In genomic region chr18:2258954-2259353, GRCh38 we compare ENCODE assay signal across 32 cellular contexts.
"Had no signal": no experiment of that assay in that cellular context is flagged by ENCODE, and none has a peak within 500 bp of the region (broad histone marks: within the 10 kb centered on the region; RNA-seq: fewer than 3 reads in every experiment).

No MANE protein-coding gene starts in this region.

- H3K27ac Mint-ChIP-seq: activated CD4-positive, alpha-beta memory T cell treated with anti-CD3 and anti-CD28 coated beads for 36 hours; activated naive CD4-positive, alpha-beta T cell treated with anti-CD3 and anti-CD28 coated beads for 36 hours; activated naive CD8-positive, alpha-beta T cell treated with anti-CD3 and anti-CD28 coated beads for 36 hours; activated T-helper 1 cell treated with anti-CD3 and anti-CD28 coated beads, Interleukin-12 subunit alpha, Interleukin-12 subunit beta, Interleukin-2, Interleukin-4 antibody, amounts not matched to agents 30 ng/mL and 10 ng/mL and 1 ng/mL, durations not matched to agents 14 hours and 24 hours and 36 hours; brain; effector memory CD8-positive, alpha-beta T cell; stimulated activated naive CD8-positive, alpha-beta T cell treated with anti-CD3 and anti-CD28 coated beads, Interleukin-15, Interleukin-2, amounts not matched to agents 100 ng/mL and 50 ng/mL, for 24 hours; T-helper 2 cell treated with Interferon-gamma antibody and Interleukin-4, amounts not matched to agents 5 μg/mL and 100 μg/mL, for 36 hours had no signal

- H3K9me3 ChIP-seq: adrenal gland, gastrocnemius medialis, pancreas, prostate gland, thoracic aorta had no signal

- DNase-seq: activated CD4-positive, alpha-beta memory T cell treated with anti-CD3 and anti-CD28 coated beads for 36 hours; activated CD4-positive, alpha-beta T cell treated with anti-CD3 and anti-CD28 coated beads for 4 hours; activated CD8-positive, alpha-beta memory T cell treated with anti-CD3 and anti-CD28 coated beads, Interleukin-2, amount 50 U/mL, for 4 hours; activated effector memory CD4-positive, alpha-beta T cell treated with anti-CD3 and anti-CD28 coated beads, Interleukin-2, amount 50 U/mL, for 16 hours; activated naive CD4-positive, alpha-beta T cell treated with anti-CD3 and anti-CD28 coated beads for 36 hours; activated naive CD8-positive, alpha-beta T cell treated with anti-CD3 and anti-CD28 coated beads for 36 hours; activated T-cell treated with anti-CD3 and anti-CD28 coated beads, Interleukin-2, amount 50 U/mL, for 1 hour; adrenal gland; aorta; cerebellar nuclear complex; dorsolateral prefrontal cortex; effector memory CD8-positive, alpha-beta T cell; erythroblast; gastrocnemius medialis; glutamatergic neuron; left cardiac atrium; left ventricle myocardium superior; pancreas; retina; stimulated activated CD4-positive, alpha-beta T cell treated with anti-CD3 and anti-CD28 coated beads, Interleukin-12 subunit alpha, Interleukin-12 subunit beta, amount 100 ng/mL, for 4 hours; stimulated activated CD4-positive, alpha-beta T cell treated with anti-CD3 and anti-CD28 coated beads, Interleukin-4, amount 100 ng/mL, for 1 hour had no signal

- H3K27ac ChIP-seq: adrenal gland, cardiac muscle cell, coronary artery, dorsolateral prefrontal cortex, gastrocnemius medialis, pancreas, prostate gland, skin epidermis, thoracic aorta had no signal

- H3K36me3 Mint-ChIP-seq: activated CD4-positive, alpha-beta memory T cell treated with anti-CD3 and anti-CD28 coated beads for 36 hours; activated naive CD8-positive, alpha-beta T cell treated with anti-CD3 and anti-CD28 coated beads for 36 hours; brain had no signal

- H3K4me1 ChIP-seq: adrenal gland, gastrocnemius medialis, pancreas, prostate gland had no signal

- H3K9me3 Mint-ChIP-seq: activated CD4-positive, alpha-beta memory T cell treated with anti-CD3 and anti-CD28 coated beads for 36 hours; activated naive CD8-positive, alpha-beta T cell treated with anti-CD3 and anti-CD28 coated beads for 36 hours; activated T-helper 1 cell treated with anti-CD3 and anti-CD28 coated beads, Interleukin-12 subunit alpha, Interleukin-12 subunit beta, Interleukin-2, Interleukin-4 antibody, amounts not matched to agents 30 ng/mL and 10 ng/mL and 1 ng/mL, durations not matched to agents 14 hours and 24 hours and 36 hours; effector memory CD8-positive, alpha-beta T cell; stimulated activated naive CD8-positive, alpha-beta T cell treated with anti-CD3 and anti-CD28 coated beads, Interleukin-15, Interleukin-2, amounts not matched to agents 100 ng/mL and 50 ng/mL, for 24 hours; T-helper 2 cell treated with Interferon-gamma antibody and Interleukin-4, amounts not matched to agents 5 μg/mL and 100 μg/mL, for 36 hours had no signal

- H3K27me3 Mint-ChIP-seq: activated CD4-positive, alpha-beta memory T cell treated with anti-CD3 and anti-CD28 coated beads for 36 hours; activated naive CD8-positive, alpha-beta T cell treated with anti-CD3 and anti-CD28 coated beads for 36 hours; stimulated activated naive CD8-positive, alpha-beta T cell treated with anti-CD3 and anti-CD28 coated beads, Interleukin-15, Interleukin-2, amounts not matched to agents 100 ng/mL and 50 ng/mL, for 24 hours had no signal

- FAIRE-seq: keratinocyte, pancreas had no signal

- ATAC-seq: effector memory CD8-positive, alpha-beta T cell; gastrocnemius medialis; left cardiac atrium; left ventricle myocardium superior; pancreas; sciatic nerve had no signal

- H3K36me3 ChIP-seq: adrenal gland, cardiac muscle cell, gastrocnemius medialis, pancreas, prostate gland, thoracic aorta had no signal

- H3K4me3 ChIP-seq: adrenal gland, cardiac muscle cell, coronary artery, dorsolateral prefrontal cortex, gastrocnemius medialis, pancreas, prostate gland, skin epidermis, thoracic aorta had no signal

- H3K4me1 Mint-ChIP-seq: activated naive CD8-positive, alpha-beta T cell treated with anti-CD3 and anti-CD28 coated beads for 36 hours; brain had no signal

- H3K4me3 Mint-ChIP-seq: activated CD4-positive, alpha-beta memory T cell treated with anti-CD3 and anti-CD28 coated beads for 36 hours; activated naive CD4-positive, alpha-beta T cell treated with anti-CD3 and anti-CD28 coated beads for 36 hours; activated naive CD8-positive, alpha-beta T cell treated with anti-CD3 and anti-CD28 coated beads for 36 hours; activated T-helper 1 cell treated with anti-CD3 and anti-CD28 coated beads, Interleukin-12 subunit alpha, Interleukin-12 subunit beta, Interleukin-2, Interleukin-4 antibody, amounts not matched to agents 30 ng/mL and 10 ng/mL and 1 ng/mL, durations not matched to agents 14 hours and 24 hours and 36 hours; brain; effector memory CD8-positive, alpha-beta T cell; stimulated activated naive CD8-positive, alpha-beta T cell treated with anti-CD3 and anti-CD28 coated beads, Interleukin-15, Interleukin-2, amounts not matched to agents 100 ng/mL and 50 ng/mL, for 24 hours; T-helper 2 cell treated with Interferon-gamma antibody and Interleukin-4, amounts not matched to agents 5 μg/mL and 100 μg/mL, for 36 hours had no signal

- H3K27me3 ChIP-seq: adrenal gland, cardiac muscle cell, dorsolateral prefrontal cortex, gastrocnemius medialis, pancreas had no signal
